ENCODE assay signal across 11 cellular contexts in the genomic region with DNA sequence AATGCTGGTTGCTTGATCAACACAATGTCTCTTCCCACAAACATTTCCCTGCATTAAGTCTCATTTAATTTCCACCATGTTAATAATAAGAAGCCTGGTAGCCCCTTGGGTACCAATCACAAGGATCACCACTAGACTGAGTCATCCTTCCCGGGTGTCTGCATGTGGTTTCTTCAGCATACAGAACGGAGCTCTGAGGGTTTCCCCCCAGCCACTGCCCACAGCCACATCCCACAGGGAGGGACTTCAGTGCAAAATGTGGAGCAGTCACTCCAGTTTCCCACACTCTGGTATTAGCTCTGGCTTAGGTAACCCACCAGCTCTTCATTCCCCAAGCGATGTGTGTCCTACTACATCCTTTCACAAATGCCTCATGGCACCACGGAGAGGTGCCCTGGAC. TPM values are rescaled to one million over a fixed set of nuclear protein-coding genes. Genes with fewer than 3 reads are reported as not detected.
DNase-seq lines count a peak whose midpoint lies in the region; ATAC-seq and TF ChIP-seq lines count a peak whose summit lies in the region.
"Had no signal": no experiment of that assay in that cellular context is flagged by ENCODE, and none has a peak within 500 bp of the region (broad histone marks: within the 10 kb centered on the region; RNA-seq: fewer than 3 reads in every experiment).

No MANE protein-coding gene starts in this region.

- H3K4me1 Mint-ChIP-seq in activated naive CD8-positive, alpha-beta T cell treated with anti-CD3 and anti-CD28 coated beads for 36 hours: peaks cover 7% of the 10 kb centered on the region
- H3K4me1 Mint-ChIP-seq: nephron had no signal

- peaks cover 48% of the 10 kb centered on the region for H3K27me3 Mint-ChIP-seq in activated naive CD8-positive, alpha-beta T cell treated with anti-CD3 and anti-CD28 coated beads for 36 hours

- H3K4me3 Mint-ChIP-seq in activated naive CD8-positive, alpha-beta T cell treated with anti-CD3 and anti-CD28 coated beads for 36 hours: no peak overlapping the region
- H3K4me3 Mint-ChIP-seq: nephron had no signal

- intact Hi-C loops in adrenal gland (cut with DNase I): loop anchor here (5.0 to 10.0 kb wide), 3 partner anchors 149 to 492 kb away; no protein-coding TSS in a partner anchor

- H3K36me3 ChIP-seq in osteoblast (ENCODE audit: insufficient read depth, low read length) (no peaks in the 10 kb centered on the region), adrenal gland (replicated peaks in 1 of 2) (no peaks in the 10 kb centered on the region)
- H3K36me3 ChIP-seq: spleen had no signal

- H3K9me3 ChIP-seq in osteoblast (ENCODE audit: low read depth, low read length) (no peaks in the 10 kb centered on the region), adrenal gland (replicated peaks in 1 of 3) (no peaks in the 10 kb centered on the region)
- H3K9me3 ChIP-seq: spleen had no signal

- TF ChIP-seq POLR2A in adrenal gland (IDR thresholded peaks at IDR 0.05): no peak

- H4K20me1 ChIP-seq in osteoblast (ENCODE audit: insufficient read depth, low read length): no peaks in the 10 kb centered on the region

- TF ChIP-seq CTCF in osteoblast (IDR thresholded peaks at IDR 0.05; ENCODE audit: extremely low read depth, low read depth, low read length): no peak
- no peak for TF ChIP-seq CTCF in adrenal gland (IDR thresholded peaks at IDR 0.05)

- no peaks in the 10 kb centered on the region for H3K36me3 Mint-ChIP-seq in activated naive CD8-positive, alpha-beta T cell treated with anti-CD3 and anti-CD28 coated beads for 36 hours

- no peaks in the 10 kb centered on the region for H3K79me2 ChIP-seq in osteoblast (ENCODE audit: insufficient read depth, low read length)

- no peak overlapping the region for H2AFZ ChIP-seq in osteoblast (ENCODE audit: low read length)

- H3K4me1 ChIP-seq in osteoblast (ENCODE audit: insufficient read depth, low read length) (peaks cover 6% of the 10 kb centered on the region), adrenal gland (replicated peaks in 1 of 2) (no peaks in the 10 kb centered on the region)

- H3K9me3 Mint-ChIP-seq in activated naive CD8-positive, alpha-beta T cell treated with anti-CD3 and anti-CD28 coated beads for 36 hours: no peaks in the 10 kb centered on the region
- H3K9me3 Mint-ChIP-seq: nephron had no signal

- H3K4me3 ChIP-seq in osteoblast (ENCODE audit: insufficient read depth, low read length) (no peak overlapping the region), adrenal gland (no peak overlapping the region)
- H3K4me3 ChIP-seq: spleen had no signal

- H3K27ac Mint-ChIP-seq in activated naive CD8-positive, alpha-beta T cell treated with anti-CD3 and anti-CD28 coated beads for 36 hours: no peak overlapping the region
- H3K27ac Mint-ChIP-seq: nephron had no signal

- H3K4me2 ChIP-seq in osteoblast (ENCODE audit: insufficient read depth, low read length): no peak overlapping the region

- peak; percentile 51 for DNase-seq in activated CD4-positive, alpha-beta T cell treated with anti-CD3 and anti-CD28 coated beads for 48 hours
- DNase-seq in activated CD4-positive, alpha-beta T cell treated with anti-CD3 and anti-CD28 coated beads for 4 hours: no peak
- DNase-seq in activated naive CD8-positive, alpha-beta T cell treated with anti-CD3 and anti-CD28 coated beads for 36 hours: peak; percentile 70
- DNase-seq in osteoblast (ENCODE audit: insufficient read length, low spot score, missing footprints) (peak; percentile 87), adrenal gland (no peak), NCI-H1092 (lab: John Stamatoyannopoulos, UW) (no peak)
- DNase-seq: NCI-H1694 treated with DMSO at 0.1 percent for 48 hours had no signal

- peak; percentile 42 for ATAC-seq in HG03342 (IDR thresholded peaks at IDR 0.05; ENCODE audit: unreplicated experiment)
- no peak for ATAC-seq in GM19035 (IDR thresholded peaks at IDR 0.05; ENCODE audit: unreplicated experiment)

- 71 to 83% (median 79%) methylated on average over 3 to 4 of the region's 4 CpGs for WGBS in adrenal gland, 4 donors

- H3K27ac ChIP-seq in osteoblast (ENCODE audit: low read depth, low read length): no peak overlapping the region
- no peak overlapping the region for H3K27ac ChIP-seq in adrenal gland
- H3K27ac ChIP-seq: spleen had no signal

- no peaks in the 10 kb centered on the region for H3K27me3 ChIP-seq in osteoblast (ENCODE audit: insufficient read depth, low read length)
- H3K27me3 ChIP-seq in adrenal gland: peaks cover 3% of the 10 kb centered on the region

RNA-seq across cellular contexts. Expression of a gene that starts 42.7 kb away (rescaled TPM):
- 10 to 100 TPM; 56.0 to 59.9 TPM for total RNA-seq in activated naive CD8-positive, alpha-beta T cell treated with anti-CD3 and anti-CD28 coated beads for 36 hours
- total RNA-seq in osteoblast: 18.9 and 23.5 TPM in 2 replicates
- 10 to 100 TPM; 16.7 to 93.0 (median 56.2) TPM for total RNA-seq in adrenal gland
- polyA plus RNA-seq in adrenal gland: 10 to 100 TPM; 67.0 to 73.0 (median 69.6) TPM

Comparison
In these comparisons a context has a peak if more than half of its experiments do, and no peak if none do; other contexts are left out.
1. DNase-seq: peak in activated CD4-positive, alpha-beta T cell treated with anti-CD3 and anti-CD28 coated beads for 48 hours (single experiment), activated naive CD8-positive, alpha-beta T cell treated with anti-CD3 and anti-CD28 coated beads for 36 hours (single experiment) and osteoblast (single experiment); none in activated CD4-positive, alpha-beta T cell treated with anti-CD3 and anti-CD28 coated beads for 4 hours (0 of 2), adrenal gland (0 of 7) and NCI-H1092 (single experiment).